ENCODE assay signal across 36 cellular contexts in genomic region chr2:2912731-2913130, GRCh38.
"Had no signal": no experiment of that assay in that cellular context is flagged by ENCODE, and none has a peak within 500 bp of the region (broad histone marks: within the 10 kb centered on the region; RNA-seq: fewer than 3 reads in every experiment).

No MANE protein-coding gene starts in this region.

- H3K27me3 Mint-ChIP-seq: activated B cell treated with CpG ODN at 0.5 μM for 24 hours had no signal

- ATAC-seq: activated CD4-positive, CD25-positive, alpha-beta regulatory T cell treated with anti-CD3 and anti-CD28 coated beads, Interleukin-2, amount 50 U/mL, for 24 hours; activated CD8-positive, alpha-beta T cell treated with anti-CD3 and anti-CD28 coated beads for 36 hours; activated naive CD8-positive, alpha-beta T cell treated with anti-CD3 and anti-CD28 coated beads, Interleukin-2, amount 50 U/mL, for 24 hours; body of pancreas; effector memory CD8-positive, alpha-beta T cell; gastroesophageal sphincter; T-helper 17 cell had no signal

- DNase-seq: activated B cell treated with CpG ODN at 0.5 μM for 24 hours; activated CD4-positive, alpha-beta T cell treated with anti-CD3 and anti-CD28 coated beads for 48 hours; activated CD4-positive, alpha-beta T cell treated with anti-CD3 and anti-CD28 coated beads, Interleukin-2, amount 50 U/mL, for 1 hour; activated CD4-positive, alpha-beta T cell treated with anti-CD3 and anti-CD28 coated beads, Interleukin-2, amount 50 U/mL, for 48 hours; activated CD8-positive, alpha-beta memory T cell treated with anti-CD3 and anti-CD28 coated beads for 24 hours; activated CD8-positive, alpha-beta memory T cell treated with anti-CD3 and anti-CD28 coated beads, Interleukin-2, amount 50 U/mL, for 4 hours; activated CD8-positive, alpha-beta T cell treated with anti-CD3 and anti-CD28 coated beads for 36 hours; activated gamma-delta T cell treated with Interleukin-2 at 50 U/mL for 16 hours; activated naive CD4-positive, alpha-beta T cell treated with anti-CD3 and anti-CD28 coated beads, Interleukin-2, amount 50 U/mL, for 16 hours; activated naive CD4-positive, alpha-beta T cell treated with Interleukin-2 at 50 U/mL for 16 hours; activated naive CD8-positive, alpha-beta T cell treated with anti-CD3 and anti-CD28 coated beads for 36 hours; activated naive CD8-positive, alpha-beta T cell treated with anti-CD3 and anti-CD28 coated beads, Interleukin-2, amount 50 U/mL, for 24 hours; activated T-cell treated with anti-CD3 and anti-CD28 coated beads, Interleukin-2, amount 50 U/mL, for 1 hour; activated T-cell treated with anti-CD3 and anti-CD28 coated beads, Interleukin-2, amount 50 U/mL, for 48 hours; adrenal gland; amygdala; aorta; body of pancreas; caudate nucleus; cortex of kidney; dermis blood vessel endothelial cell; effector CD4-positive, alpha-beta T cell; effector memory CD8-positive, alpha-beta T cell; erythroblast; esophagus squamous epithelium; foreskin melanocyte; T-helper 1 cell; T-helper 17 cell; T1000; WERI-Rb-1 had no signal

- FAIRE-seq: colon had no signal

- H3K27ac Mint-ChIP-seq: activated B cell treated with CpG ODN at 0.5 μM for 24 hours; activated CD8-positive, alpha-beta T cell treated with anti-CD3 and anti-CD28 coated beads for 36 hours; activated naive CD8-positive, alpha-beta T cell treated with anti-CD3 and anti-CD28 coated beads for 36 hours; activated naive CD8-positive, alpha-beta T cell treated with anti-CD3 and anti-CD28 coated beads, Interleukin-2, amount 50 U/mL, for 24 hours; activated T-helper 1 cell treated with anti-CD3 and anti-CD28 coated beads, Interleukin-12 subunit alpha, Interleukin-12 subunit beta, Interleukin-2, Interleukin-4 antibody, amounts not matched to agents 30 ng/mL and 10 ng/mL and 1 ng/mL, durations not matched to agents 14 hours and 24 hours and 36 hours; activated T-helper 2 cell treated with anti-CD3 and anti-CD28 coated beads, Interferon-gamma antibody, Interleukin-2, Interleukin-4, amounts not matched to agents 10 μg/mL and 5 μg/mL and 100 μg/mL, durations not matched to agents 14 hours and 24 hours and 36 hours; effector memory CD8-positive, alpha-beta T cell; T-helper 17 cell; T-helper 2 cell treated with Interferon-gamma antibody and Interleukin-4, amounts not matched to agents 5 μg/mL and 100 μg/mL, for 36 hours had no signal

- H3K9me3 ChIP-seq: adrenal gland, body of pancreas had no signal

- H3K27me3 ChIP-seq: adrenal gland, body of pancreas, esophagus squamous epithelium had no signal

- H3K27ac ChIP-seq: adrenal gland, body of pancreas, esophagus squamous epithelium, gastroesophageal sphincter, WERI-Rb-1 had no signal

- H3K9me3 Mint-ChIP-seq: activated naive CD8-positive, alpha-beta T cell treated with anti-CD3 and anti-CD28 coated beads, Interleukin-2, amount 50 U/mL, for 24 hours; activated T-helper 1 cell treated with anti-CD3 and anti-CD28 coated beads, Interleukin-12 subunit alpha, Interleukin-12 subunit beta, Interleukin-2, Interleukin-4 antibody, amounts not matched to agents 30 ng/mL and 10 ng/mL and 1 ng/mL, durations not matched to agents 14 hours and 24 hours and 36 hours; activated T-helper 2 cell treated with anti-CD3 and anti-CD28 coated beads, Interferon-gamma antibody, Interleukin-2, Interleukin-4, amounts not matched to agents 10 μg/mL and 5 μg/mL and 100 μg/mL, durations not matched to agents 14 hours and 24 hours and 36 hours; T-helper 2 cell treated with Interferon-gamma antibody and Interleukin-4, amounts not matched to agents 5 μg/mL and 100 μg/mL, for 36 hours had no signal

- H3K4me3 Mint-ChIP-seq: activated B cell treated with CpG ODN at 0.5 μM for 24 hours; activated CD8-positive, alpha-beta T cell treated with anti-CD3 and anti-CD28 coated beads for 36 hours; activated naive CD8-positive, alpha-beta T cell treated with anti-CD3 and anti-CD28 coated beads for 36 hours; activated naive CD8-positive, alpha-beta T cell treated with anti-CD3 and anti-CD28 coated beads, Interleukin-2, amount 50 U/mL, for 24 hours; activated T-helper 1 cell treated with anti-CD3 and anti-CD28 coated beads, Interleukin-12 subunit alpha, Interleukin-12 subunit beta, Interleukin-2, Interleukin-4 antibody, amounts not matched to agents 30 ng/mL and 10 ng/mL and 1 ng/mL, durations not matched to agents 14 hours and 24 hours and 36 hours; effector memory CD8-positive, alpha-beta T cell; T-helper 17 cell; T-helper 2 cell treated with Interferon-gamma antibody and Interleukin-4, amounts not matched to agents 5 μg/mL and 100 μg/mL, for 36 hours had no signal

- H3K4me1 Mint-ChIP-seq: activated B cell treated with CpG ODN at 0.5 μM for 24 hours; activated naive CD8-positive, alpha-beta T cell treated with anti-CD3 and anti-CD28 coated beads for 36 hours; activated naive CD8-positive, alpha-beta T cell treated with anti-CD3 and anti-CD28 coated beads, Interleukin-2, amount 50 U/mL, for 24 hours had no signal

- H3K36me3 Mint-ChIP-seq: activated naive CD8-positive, alpha-beta T cell treated with anti-CD3 and anti-CD28 coated beads for 36 hours had no signal

- H3K4me3 ChIP-seq: adrenal gland, body of pancreas, esophagus squamous epithelium, gastroesophageal sphincter had no signal

- H3K36me3 ChIP-seq: adrenal gland, esophagus squamous epithelium, gastroesophageal sphincter, WERI-Rb-1 had no signal

- H3K4me1 ChIP-seq: adrenal gland, body of pancreas, esophagus squamous epithelium, gastroesophageal sphincter had no signal
